ENCODE assay signal across 21 cellular contexts in the genomic region with DNA sequence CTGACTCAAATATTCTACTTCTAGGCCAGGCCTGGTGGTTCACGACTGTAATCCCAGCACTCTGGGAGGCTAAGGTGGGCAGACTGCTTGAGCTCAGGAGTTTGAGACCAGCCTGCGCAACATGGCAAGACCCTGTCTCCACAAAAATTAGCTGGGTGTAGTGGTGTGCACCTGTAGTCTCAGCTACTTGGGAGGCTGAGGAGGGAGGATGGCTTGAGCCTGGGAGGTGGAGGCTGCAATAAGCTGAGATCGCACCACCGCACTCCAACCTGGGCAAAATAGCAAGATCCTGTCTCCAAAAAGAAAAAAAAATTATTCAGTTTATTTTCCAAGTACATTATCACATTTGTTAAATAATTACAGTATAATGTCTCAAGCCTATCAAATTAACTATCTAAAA.
"Had no signal": no experiment of that assay in that cellular context is flagged by ENCODE, and none has a peak within 500 bp of the region (broad histone marks: within the 10 kb centered on the region; RNA-seq: fewer than 3 reads in every experiment).

No MANE protein-coding gene starts in this region.

- FAIRE-seq: endometrium, small intestine had no signal

- H3K9me3 ChIP-seq: esophagus squamous epithelium, heart right ventricle, left lung, prostate gland, suprapubic skin, transverse colon had no signal

- H3K4me3 ChIP-seq: esophagus squamous epithelium, heart right ventricle, left lung, prostate gland, suprapubic skin, transverse colon had no signal

- ATAC-seq: heart right ventricle; left cardiac atrium; left lung; right cardiac atrium; stimulated activated naive B cell treated with anti-CD40 and anti-IgM and Interleukin-4, amounts not matched to agents 10 μg/mL and 1 μg/mL and 100 μg/mL, for 72 hours had no signal

- H3K27me3 ChIP-seq: esophagus squamous epithelium, heart right ventricle, left lung, suprapubic skin, transverse colon had no signal

- DNase-seq: cortex of kidney; effector memory CD8-positive, alpha-beta T cell; esophagus squamous epithelium; foreskin melanocyte; glutamatergic neuron; heart right ventricle; hippocampal formation; left cardiac atrium; left lung; naive thymus-derived CD8-positive, alpha-beta T cell; nephron progenitor cell; nucleus accumbens; right cardiac atrium; small intestine; stimulated activated CD4-positive, alpha-beta T cell treated with anti-CD3 and anti-CD28 coated beads, Interleukin-15, amount 100 ng/mL, for 24 hours; stimulated activated CD4-positive, alpha-beta T cell treated with anti-CD3 and anti-CD28 coated beads, Interleukin-2, amount 100 ng/mL, for 48 hours; stimulated activated naive B cell treated with anti-CD40 and anti-IgM and Interleukin-4, amounts not matched to agents 10 μg/mL and 1 μg/mL and 100 μg/mL, for 72 hours; transverse colon had no signal

- H3K27ac ChIP-seq: left lung, prostate gland, suprapubic skin, transverse colon had no signal

- H3K36me3 ChIP-seq: esophagus squamous epithelium, left lung, prostate gland, suprapubic skin, transverse colon had no signal
